ENCODE assay signal across 8 cellular contexts in genomic region chr7:73703985-73704639, GRCh38. TPM values are rescaled to one million over a fixed set of nuclear protein-coding genes. Genes with fewer than 3 reads are reported as not detected.
DNase-seq lines count a peak whose midpoint lies in the region; ATAC-seq and TF ChIP-seq lines count a peak whose summit lies in the region.

No MANE protein-coding gene starts in this region.

- BruUV-seq in OCI-LY7 (replicated peaks; lab: Mats Ljungman, UMichigan) = no TSS peak

- CTCF ChIA-PET in OCI-LY7 (lab: Charles Lee; ENCODE audit: unreplicated experiment) = no interaction called here

- POLR2A ChIA-PET in OCI-LY7 (lab: Charles Lee) = no interaction called here

- no peak overlapping the region for H3K9ac ChIP-seq in muscle layer of colon (ENCODE audit: low read length)

- H3K4me1 Mint-ChIP-seq in CD4-positive, CD25-positive, alpha-beta regulatory T cell = peaks cover 0 to 20% (median 3%) of the 10 kb centered on the region in 4 donors

- H3K36me3 ChIP-seq in CD4-positive, CD25-positive, alpha-beta regulatory T cell (ENCODE audit: control insufficient read depth, insufficient read depth, low read length) = peaks cover 6% of the 10 kb centered on the region
- H3K36me3 ChIP-seq in OCI-LY7 (ENCODE audit: insufficient read depth, low read length) (peaks cover 8% of the 10 kb centered on the region; the same call in 1 of the 2 replicates), muscle layer of colon (ENCODE audit: insufficient read depth, low read length) (peaks cover 17% of the 10 kb centered on the region)

- H3K79me2 ChIP-seq in OCI-LY7 (ENCODE audit: insufficient read depth, low read depth, low read length) = no peaks in the 10 kb centered on the region

- H3K27me3 ChIP-seq in CD4-positive, CD25-positive, alpha-beta regulatory T cell (ENCODE audit: control insufficient read depth, insufficient read depth, low read length) = no peaks in the 10 kb centered on the region
- no peaks in the 10 kb centered on the region for H3K27me3 ChIP-seq in muscle layer of colon (ENCODE audit: control insufficient read depth in 1 of 2, insufficient read depth in 2 of 2, low read length in 2 of 2)

- H3K27ac ChIP-seq in CD4-positive, CD25-positive, alpha-beta regulatory T cell (ENCODE audit: insufficient read depth, low read length, poor library complexity, severe bottlenecking) = no peak overlapping the region
- H3K27ac ChIP-seq in OCI-LY7 (ENCODE audit: low read depth, low read length, poor library complexity, severe bottlenecking) (no peak overlapping the region), muscle layer of colon (ENCODE audit: low read depth, low read length) (peak overlapping the region; percentile 55)

- H3K4me1 ChIP-seq in CD4-positive, CD25-positive, alpha-beta regulatory T cell (ENCODE audit: control insufficient read depth, insufficient read depth, low read length, poor library complexity, severe bottlenecking) = peaks cover 10% of the 10 kb centered on the region
- H3K4me1 ChIP-seq in OCI-LY7 (ENCODE audit: insufficient read depth, low read length, poor library complexity, severe bottlenecking) (no peaks in the 10 kb centered on the region), muscle layer of colon (ENCODE audit: insufficient read depth, low read length) (peaks cover 20% of the 10 kb centered on the region)

- no peak overlapping the region for H3K27ac Mint-ChIP-seq in CD4-positive, CD25-positive, alpha-beta regulatory T cell

- intact Hi-C loops in OCI-LY7 (cut with micrococcal nuclease; ENCODE audit: unreplicated experiment) = no loop called here

- no peak overlapping the region for H2AFZ ChIP-seq in OCI-LY7 (ENCODE audit: low read length)

- no peaks in the 10 kb centered on the region for H3K27me3 Mint-ChIP-seq in CD4-positive, CD25-positive, alpha-beta regulatory T cell

- no peak overlapping the region for H3K4me2 ChIP-seq in OCI-LY7 (ENCODE audit: low read length)

- H3K9me2 ChIP-seq in OCI-LY7 (ENCODE audit: insufficient read depth, low read length) = no peaks in the 10 kb centered on the region

- no peak for TF ChIP-seq CTCF in OCI-LY7 (conservative IDR thresholded peaks at IDR 0.05; ENCODE audit: low read length)

- no peak overlapping the region for H3K4me3 ChIP-seq in CD4-positive, CD25-positive, alpha-beta regulatory T cell (ENCODE audit: low read depth, low read length)
- no peak overlapping the region for H3K4me3 ChIP-seq in OCI-LY7 (ENCODE audit: low read depth, low read length, poor library complexity, severe bottlenecking)
- H3K4me3 ChIP-seq in muscle layer of colon (ENCODE audit: low read depth in 1 of 2, low read length in 2 of 2) = peak overlapping the region in 1 of 2 donors; percentile 47

- DNase-seq in CD4-positive, CD25-positive, alpha-beta regulatory T cell = peak; percentile 25 to 56 (median 32)
- DNase-seq in OCI-LY7 (ENCODE audit: low spot score) (peak; percentile 19), dermis blood vessel endothelial cell (peak; percentile 24), NCI-H2196 treated with DMSO at 0.1 percent for 48 hours (lab: John Stamatoyannopoulos, UW; ENCODE audit: unreplicated experiment) (no peak), GF-D8 (lab: John Stamatoyannopoulos, UW) (no peak)

- peaks cover 9% of the 10 kb centered on the region for H3K36me3 Mint-ChIP-seq in CD4-positive, CD25-positive, alpha-beta regulatory T cell

- ATAC-seq in CD4-positive, CD25-positive, alpha-beta regulatory T cell (ENCODE audit: low read depth in 2 of 2) = peak in 1 of 2 donors; percentile 35
- no peak for ATAC-seq in HG02571 (IDR thresholded peaks at IDR 0.05; ENCODE audit: unreplicated experiment)
- no peak for ATAC-seq in HG03342 (IDR thresholded peaks at IDR 0.05; ENCODE audit: unreplicated experiment)

- H3K9me3 ChIP-seq in CD4-positive, CD25-positive, alpha-beta regulatory T cell (ENCODE audit: control insufficient read depth in 2 of 2, low read length in 2 of 2) = no peaks in the 10 kb centered on the region
- H3K9me3 ChIP-seq in OCI-LY7 (ENCODE audit: low read length) = no peaks in the 10 kb centered on the region
- H3K9me3 ChIP-seq in muscle layer of colon (ENCODE audit: low read length) = no peaks in the 10 kb centered on the region

- H3K4me3 Mint-ChIP-seq in CD4-positive, CD25-positive, alpha-beta regulatory T cell = peak overlapping the region in 1 of 4 donors; percentile 43

- H3K9me3 Mint-ChIP-seq in CD4-positive, CD25-positive, alpha-beta regulatory T cell = no peaks in the 10 kb centered on the region

- H4K20me1 ChIP-seq in OCI-LY7 (ENCODE audit: insufficient read depth, low read length) = no peaks in the 10 kb centered on the region

RNA-seq across cellular contexts. Expression of gene STX1A, which starts 15.4 kb away (rescaled TPM):
- total RNA-seq in CD4-positive, CD25-positive, alpha-beta regulatory T cell = 27.3 TPM
- 1 to 10 TPM in 3 of 4 donors, under 1 TPM in 1; 0.80 to 3.1 (median 2.0) TPM for polyA plus RNA-seq in CD4-positive, CD25-positive, alpha-beta regulatory T cell
- 5.3 and 11.3 TPM in 2 replicates for total RNA-seq in OCI-LY7 (2014; rRNA removed; shearing (Covaris generic))
- total RNA-seq in OCI-LY7 (2022) (5.7 TPM in 2 replicates), dermis blood vessel endothelial cell (10.7 and 11.4 TPM in 2 replicates)

RNA-seq across cellular contexts. Expression of gene BUD23, which starts 20.7 kb away (rescaled TPM):
- 96.3 TPM for total RNA-seq in CD4-positive, CD25-positive, alpha-beta regulatory T cell
- polyA plus RNA-seq in CD4-positive, CD25-positive, alpha-beta regulatory T cell = 100 to 1,000 TPM; 112 to 127 (median 120) TPM
- 58.1 and 65.0 TPM in 2 replicates for total RNA-seq in OCI-LY7 (2014; rRNA removed; shearing (Covaris generic))
- total RNA-seq in OCI-LY7 (2022) = 75.8 and 91.1 TPM in 2 replicates
- total RNA-seq in dermis blood vessel endothelial cell = 27.0 and 31.5 TPM in 2 replicates

RNA-seq across cellular contexts. Expression of gene DNAJC30, which starts 20.9 kb away (rescaled TPM):
- total RNA-seq in CD4-positive, CD25-positive, alpha-beta regulatory T cell = 10.0 TPM
- 10 to 100 TPM; 10.8 to 14.4 (median 12.8) TPM for polyA plus RNA-seq in CD4-positive, CD25-positive, alpha-beta regulatory T cell
- total RNA-seq in OCI-LY7 (2014; rRNA removed; shearing (Covaris generic)) = 4.0 and 5.9 TPM in 2 replicates
- total RNA-seq in OCI-LY7 (2022) (11.8 and 13.7 TPM in 2 replicates), dermis blood vessel endothelial cell (0.85 and 1.3 TPM in 2 replicates)

RNA-seq across cellular contexts. Expression of gene ABHD11, which starts 34.5 kb away (rescaled TPM):
- 19.3 TPM for total RNA-seq in CD4-positive, CD25-positive, alpha-beta regulatory T cell
- 10 to 100 TPM; 14.5 to 17.5 (median 16.3) TPM for polyA plus RNA-seq in CD4-positive, CD25-positive, alpha-beta regulatory T cell
- 25.8 and 27.4 TPM in 2 replicates for total RNA-seq in OCI-LY7 (2014; rRNA removed; shearing (Covaris generic))
- total RNA-seq in OCI-LY7 (2022) = 27.5 and 30.5 TPM in 2 replicates
- 6.1 and 7.1 TPM in 2 replicates for total RNA-seq in dermis blood vessel endothelial cell

RNA-seq across cellular contexts. Expression of gene VPS37D, which starts 36.5 kb away (rescaled TPM):
- 0.64 TPM for total RNA-seq in CD4-positive, CD25-positive, alpha-beta regulatory T cell
- polyA plus RNA-seq in CD4-positive, CD25-positive, alpha-beta regulatory T cell = under 1 TPM in 1 of 4 donors, not detected in 3; 0.29 TPM
- total RNA-seq in OCI-LY7 (2014; rRNA removed; shearing (Covaris generic)) = 2.4 and 5.3 TPM in 2 replicates
- 5.2 and 5.3 TPM in 2 replicates for total RNA-seq in OCI-LY7 (2022)
- total RNA-seq in dermis blood vessel endothelial cell = 2.5 and 5.4 TPM in 2 replicates

Comparison
In these comparisons a context has a peak if more than half of its experiments do, and no peak if none do; other contexts are left out.
1. DNase-seq: peak in CD4-positive, CD25-positive, alpha-beta regulatory T cell (3 of 3), OCI-LY7 (single experiment) and dermis blood vessel endothelial cell (single experiment); none in NCI-H2196 treated with DMSO at 0.1 percent for 48 hours (single experiment) and GF-D8 (single experiment).